ENCODE assay signal across 1 cellular context in genomic region chr13:48094781-48095502, GRCh38.
TF ChIP-seq lines count a peak whose summit lies in the region.

TSS of gene MED4 (minus strand) at chr13:48095104. CDS start at chr13:48095078, 26 bp downstream.

TF ChIP-seq in GM12878, 131 proteins besides CTCF, POLR2A, EP300 and RAD21 (continued from another document):
- TF ChIP-seq ZBTB40 (IDR thresholded peaks at IDR 0.05; ENCODE audit: borderline replicate concordance): peak; percentile 71; the same call in 1 of the 2 replicates
